In the genomic region with DNA sequence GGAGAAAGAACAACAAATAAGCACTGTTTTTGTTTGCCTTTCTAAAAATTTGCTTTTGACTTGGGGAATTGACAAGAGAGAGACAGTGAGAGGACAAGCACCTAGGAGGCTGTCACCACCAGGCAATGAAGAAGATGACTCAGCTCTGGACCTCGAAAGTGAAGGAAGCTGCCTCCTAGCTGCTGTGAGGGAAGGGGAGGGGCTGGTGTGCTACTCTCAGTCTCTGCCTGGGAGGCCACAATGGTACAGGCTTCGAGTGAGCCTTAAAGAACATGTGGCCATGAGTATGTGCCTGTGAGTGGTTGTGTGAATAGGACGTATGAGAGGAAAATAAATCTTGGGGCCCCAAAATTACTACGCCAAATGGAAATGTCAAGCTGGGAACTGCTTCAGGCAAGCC, we compare ENCODE assay signal across 8 cellular contexts. TPM values are rescaled to one million over a fixed set of nuclear protein-coding genes. Genes with fewer than 3 reads are reported as not detected.
DNase-seq lines count a peak whose midpoint lies in the region; ATAC-seq and TF ChIP-seq lines count a peak whose summit lies in the region.

No MANE protein-coding gene starts in this region.

- ATAC-seq in GM19023 (IDR thresholded peaks at IDR 0.05; ENCODE audit: unreplicated experiment) (peak; percentile 98), HG02943 (IDR thresholded peaks at IDR 0.05; ENCODE audit: low read depth, unreplicated experiment) (peak; percentile 94), sciatic nerve (no peak)

- no peak for TF ChIP-seq POLR2A in erythroblast (IDR thresholded peaks at IDR 0.05; ENCODE audit: low read length)

- intact Hi-C loops in sciatic nerve (cut with DNase I): no loop called here

- DNase-seq in AG20443 (ENCODE audit: low spot score): peak; percentile 43
- DNase-seq in OCI-M1 (lab: John Stamatoyannopoulos, UW): peak; percentile 64
- peak; percentile 4 to 15 for DNase-seq in erythroblast (lab: John Stamatoyannopoulos, UW)
- DNase-seq in NCI-H446 treated with DMSO at 0.1 percent for 48 hours (lab: John Stamatoyannopoulos, UW): no peak
- no peak for DNase-seq in nucleus accumbens (lab: John Stamatoyannopoulos, UW)
- no peak for DNase-seq in sciatic nerve (ENCODE audit: low spot score)

RNA-seq across cellular contexts. Expression of a gene that starts 7.1 kb away (rescaled TPM):
- total RNA-seq in sciatic nerve: 145 TPM

RNA-seq across cellular contexts. Expression of a gene that starts 24.3 kb away (rescaled TPM):
- total RNA-seq in sciatic nerve: 2.9 TPM

Comparison
In these comparisons a context has a peak if more than half of its experiments do, and no peak if none do; other contexts are left out.
1. DNase-seq: peak in AG20443 (single experiment), OCI-M1 (single experiment) and erythroblast (2 of 2); none in NCI-H446 treated with DMSO at 0.1 percent for 48 hours (single experiment), nucleus accumbens (0 of 56) and sciatic nerve (single experiment).